Comparison of ENCODE assay signal across 14 cellular contexts in the genomic region with DNA sequence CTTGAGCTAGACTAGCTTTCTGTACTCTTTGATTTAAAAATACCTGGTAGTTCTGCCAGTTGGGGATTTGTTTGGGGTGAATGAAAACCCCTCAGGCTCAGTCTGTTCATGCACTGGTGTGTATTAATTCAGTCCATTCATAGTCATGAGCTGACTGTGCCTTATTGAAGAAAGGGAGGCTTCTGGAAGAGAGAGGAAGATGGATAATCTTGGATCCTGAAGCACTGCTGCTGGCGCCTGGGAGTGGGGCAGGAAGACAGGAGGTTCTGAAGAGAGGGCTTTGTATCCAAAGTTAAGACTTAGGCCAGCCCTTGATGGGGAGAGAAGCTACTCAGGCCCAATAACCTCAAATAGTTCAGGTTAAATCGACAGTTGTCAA.
DNase-seq lines count a peak whose midpoint lies in the region; ATAC-seq and FAIRE-seq lines count a peak whose summit lies in the region.
"Had no signal": no experiment of that assay in that cellular context is flagged by ENCODE, and none has a peak within 500 bp of the region (broad histone marks: within the 10 kb centered on the region; RNA-seq: fewer than 3 reads in every experiment).

No MANE protein-coding gene starts in this region.

- no peak overlapping the region for H3K4me3 Mint-ChIP-seq in activated CD4-positive, alpha-beta T cell treated with anti-CD3 and anti-CD28 coated beads for 36 hours

- no peaks in the 10 kb centered on the region for H3K9me3 Mint-ChIP-seq in activated CD4-positive, alpha-beta T cell treated with anti-CD3 and anti-CD28 coated beads for 36 hours (ENCODE audit: low read depth)

- H3K36me3 ChIP-seq in HAP-1 (replicated peaks) (no peaks in the 10 kb centered on the region), adipocyte (ENCODE audit: control insufficient read depth, insufficient read depth, low read length, severe bottlenecking) (no peaks in the 10 kb centered on the region)
- H3K36me3 ChIP-seq: MG63, right atrium auricular region had no signal

- in situ Hi-C loops in HAP-1 (cut with MboI; ENCODE audit: low sequenced_read_pairs), result no loop called here

- no peak for ATAC-seq in left ventricle myocardium superior
- no peak for ATAC-seq in activated CD4-positive, alpha-beta T cell treated with anti-CD3 and anti-CD28 coated beads for 36 hours
- ATAC-seq: stimulated activated naive CD8-positive, alpha-beta T cell treated with anti-CD3 and anti-CD28 coated beads, Interleukin-15, Interleukin-2, amounts not matched to agents 100 U/mL and 50 U/mL, for 24 hours had no signal

- POLR2A ChIA-PET in activated CD4-positive, alpha-beta T cell treated with anti-CD3 and anti-CD28 coated beads for 36 hours (lab: Charles Lee), result no interaction called here

- H3K27me3 Mint-ChIP-seq in activated CD4-positive, alpha-beta T cell treated with anti-CD3 and anti-CD28 coated beads for 36 hours, result no peaks in the 10 kb centered on the region

- CTCF ChIA-PET in activated CD4-positive, alpha-beta T cell treated with anti-CD3 and anti-CD28 coated beads for 36 hours (lab: Charles Lee), result interaction anchor here (0.6 to 1.3 kb wide), 3 partner anchors 9 to 27 kb away, joined by 3 to 4 read pairs (median 3); no protein-coding TSS in a partner anchor

- H3K4me3 ChIP-seq in HAP-1 (no peak overlapping the region), adipocyte (ENCODE audit: low read length) (no peak overlapping the region)
- H3K4me3 ChIP-seq: esophagus muscularis mucosa, right atrium auricular region had no signal

- H3K4me1 Mint-ChIP-seq in activated CD4-positive, alpha-beta T cell treated with anti-CD3 and anti-CD28 coated beads for 36 hours, result peaks cover 38% of the 10 kb centered on the region

- H3K36me3 Mint-ChIP-seq in activated CD4-positive, alpha-beta T cell treated with anti-CD3 and anti-CD28 coated beads for 36 hours (ENCODE audit: low read depth), result peaks cover 10% of the 10 kb centered on the region

- no peak overlapping the region for H3K9ac ChIP-seq in adipocyte (ENCODE audit: low read length)

- DNase-seq in HAP-1 (ENCODE audit: low spot score in 2 of 2), result peak; percentile 66 to 87
- peak; percentile 33 for DNase-seq in adipocyte (ENCODE audit: low read depth)
- DNase-seq in frontal cortex (ENCODE audit: low spot score in 2 of 2), result peak; percentile 6 to 10
- DNase-seq in renal cortical epithelial cell (ENCODE audit: low read depth), result peak; percentile 26
- no peak for DNase-seq in NCI-H526 (lab: John Stamatoyannopoulos, UW)
- DNase-seq in activated effector memory CD4-positive, alpha-beta T cell treated with Interleukin-2 at 50 U/mL for 16 hours, result no peak
- DNase-seq in left ventricle myocardium superior, result no peak
- DNase-seq in activated CD4-positive, alpha-beta T cell treated with anti-CD3 and anti-CD28 coated beads for 36 hours, result no peak
- DNase-seq: activated effector memory CD4-positive, alpha-beta T cell treated with anti-CD3 and anti-CD28 coated beads, Interleukin-2, amount 50 U/mL, for 16 hours; MG63; stimulated activated naive CD8-positive, alpha-beta T cell treated with anti-CD3 and anti-CD28 coated beads, Interleukin-15, Interleukin-2, amounts not matched to agents 100 U/mL and 50 U/mL, for 24 hours had no signal

- no peak for FAIRE-seq in frontal cortex (lab: Jason Lieb, UNC)
- FAIRE-seq: H1 had no signal

- H3K27ac Mint-ChIP-seq in activated CD4-positive, alpha-beta T cell treated with anti-CD3 and anti-CD28 coated beads for 36 hours, result no peak overlapping the region

- peaks cover 58% of the 10 kb centered on the region for H3K4me1 ChIP-seq in HAP-1
- peaks cover 31% of the 10 kb centered on the region for H3K4me1 ChIP-seq in adipocyte (ENCODE audit: control insufficient read depth, insufficient read depth, low read length)

- intact Hi-C loops in left ventricle myocardium superior (cut with micrococcal nuclease), result no loop called here
- intact Hi-C loops in activated CD4-positive, alpha-beta T cell treated with anti-CD3 and anti-CD28 coated beads for 36 hours (cut with DNase I, micrococcal nuclease), result no loop called here

- H3K9me3 ChIP-seq in HAP-1, result no peaks in the 10 kb centered on the region
- no peaks in the 10 kb centered on the region for H3K9me3 ChIP-seq in adipocyte (ENCODE audit: control insufficient read depth, low read length)
- H3K9me3 ChIP-seq: esophagus muscularis mucosa, MG63, right atrium auricular region had no signal

- H3K27me3 ChIP-seq in HAP-1 (ENCODE audit: low read depth) (no peaks in the 10 kb centered on the region), adipocyte (replicated peaks; ENCODE audit: control insufficient read depth, insufficient read depth, low read length) (no peaks in the 10 kb centered on the region)
- H3K27me3 ChIP-seq: esophagus muscularis mucosa, MG63, right atrium auricular region had no signal

Comparison
In these comparisons a context has a peak if more than half of its experiments do, and no peak if none do; other contexts are left out.
1. DNase-seq: peak in HAP-1 (2 of 2), adipocyte (single experiment), frontal cortex (2 of 2) and renal cortical epithelial cell (single experiment); none in NCI-H526 (0 of 2), activated effector memory CD4-positive, alpha-beta T cell treated with Interleukin-2 at 50 U/mL for 16 hours (single experiment), left ventricle myocardium superior (single experiment) and activated CD4-positive, alpha-beta T cell treated with anti-CD3 and anti-CD28 coated beads for 36 hours (single experiment).